ENCODE assay signal across 8 cellular contexts in genomic region chr5:115542651-115543364, GRCh38. TPM values are rescaled to one million over a fixed set of nuclear protein-coding genes. Genes with fewer than 3 reads are reported as not detected.
A peak's percentile ranks its signal among the peaks of the same experiment; 100 is the strongest.
DNase-seq lines count a peak whose midpoint lies in the region; ATAC-seq, FAIRE-seq and TF ChIP-seq lines count a peak whose summit lies in the region.

No MANE protein-coding gene starts in this region.

- H3K4me1 ChIP-seq in breast epithelium (peaks cover 0 to 13% of the 10 kb centered on the region in 2 donors), mucosa of descending colon (ENCODE audit: low read depth) (peaks cover 31% of the 10 kb centered on the region)

- TF ChIP-seq CTCF in AG04450 (IDR thresholded peaks at IDR 0.05; ENCODE audit: low read depth, low read length) (no peak), breast epithelium (IDR thresholded peaks at IDR 0.05) (no peak), mucosa of descending colon (IDR thresholded peaks at IDR 0.05) (no peak)

- FAIRE-seq in HTR-8/SVneo (lab: Jason Lieb, UNC) = peak; percentile 69

- H3K27ac ChIP-seq in AG04450 (ENCODE audit: low read depth, low read length) (no peak overlapping the region), breast epithelium (peak overlapping the region; percentile 99 to 100)

- H3K9me3 ChIP-seq in AG04450 (ENCODE audit: control insufficient read depth, insufficient read depth, low read length) (peaks cover 6% of the 10 kb centered on the region), breast epithelium (peaks cover 5 to 10% of the 10 kb centered on the region in 2 donors), mucosa of descending colon (peaks cover 11% of the 10 kb centered on the region)

- DNase-seq in AG04450 (ENCODE audit: low read depth, low spot score) (no peak), HTR-8/SVneo (ENCODE audit: insufficient read length, low spot score) (no peak), breast epithelium (ENCODE audit: low spot score in 2 of 2) (no peak), mucosa of descending colon (peak in 1 of 3 donors; percentile 38), GM19240 (ENCODE audit: insufficient read length, low spot score) (no peak), dedifferentiated amniotic fluid mesenchymal stem cell (ENCODE audit: extremely low spot score) (no peak)

- ATAC-seq in mucosa of descending colon = no peak
- ATAC-seq in GM19463 (IDR thresholded peaks at IDR 0.05; ENCODE audit: unreplicated experiment) = no peak
- no peak for ATAC-seq in HG03045 (IDR thresholded peaks at IDR 0.05; ENCODE audit: unreplicated experiment)

- POLR2A ChIA-PET in AG04450 (lab: Yijun Ruan, JAX) = interaction anchor here (0.6 to 2.4 kb wide), 6 partner anchors 32 to 284 kb away, joined by 3 to 7 read pairs (median 4); partner anchors contain the start of gene CCDC112

- CTCF ChIA-PET in AG04450 (lab: Charles Lee) = interaction anchor here (0.9 to 2.9 kb wide), 4 partner anchors 8 to 233 kb away, joined by 4 to 19 read pairs (median 6); no protein-coding TSS in a partner anchor

- TF ChIP-seq POLR2A in breast epithelium (IDR thresholded peaks at IDR 0.05) = no peak

- H3K4me3 ChIP-seq in AG04450 (ENCODE audit: low read depth, low read length) (peak overlapping the region; percentile 83), breast epithelium (peak overlapping the region; percentile 85 to 96 (median 90)), mucosa of descending colon (peak overlapping the region; percentile 80)

- H3K27me3 ChIP-seq in AG04450 (ENCODE audit: control insufficient read depth, insufficient read depth, low read length) = no peaks in the 10 kb centered on the region
- H3K27me3 ChIP-seq in breast epithelium = no peaks in the 10 kb centered on the region

- intact Hi-C loops in breast epithelium (cut with DNase I; ENCODE audit: low total_unique reads) (no loop called here), mucosa of descending colon (cut with DNase I, micrococcal nuclease) (loop anchor here in 1 of 2 donors (5.0 kb wide), 1 partner anchor 299 kb away; the partner anchor contains the start of genes AP3S1 and ATG12)

- H3K36me3 ChIP-seq in breast epithelium (no peaks in the 10 kb centered on the region), mucosa of descending colon (ENCODE audit: low read depth) (no peaks in the 10 kb centered on the region)

RNA-seq across cellular contexts. Expression of gene FEM1C, which starts 1.8 kb away (rescaled TPM):
- polyA plus RNA-seq in AG04450 (2011; rRNA removed) = 10.7 and 14.1 TPM in 2 replicates
- polyA minus RNA-seq in AG04450 (2011; rRNA and poly(A)+ RNA removed) = 12.4 and 22.9 TPM in 2 replicates
- total RNA-seq in breast epithelium = 10 to 100 TPM; 19.3 to 30.6 (median 23.7) TPM
- total RNA-seq in mucosa of descending colon = 10 to 100 TPM; 31.1 to 37.7 (median 33.5) TPM

RNA-seq across cellular contexts. Expression of gene TICAM2, which starts 59.5 kb away (rescaled TPM):
- 2.3 and 4.3 TPM in 2 replicates for polyA plus RNA-seq in AG04450 (2011; rRNA removed)
- polyA minus RNA-seq in AG04450 (2011; rRNA and poly(A)+ RNA removed) = 0.23 and 1.3 TPM in 2 replicates
- total RNA-seq in breast epithelium (1 to 10 TPM in 2 of 3 donors, under 1 TPM in 1; 0.98 to 1.6 (median 1.5) TPM), mucosa of descending colon (1 to 10 TPM; 1.9 to 4.3 (median 3.5) TPM)
